In the genomic region with DNA sequence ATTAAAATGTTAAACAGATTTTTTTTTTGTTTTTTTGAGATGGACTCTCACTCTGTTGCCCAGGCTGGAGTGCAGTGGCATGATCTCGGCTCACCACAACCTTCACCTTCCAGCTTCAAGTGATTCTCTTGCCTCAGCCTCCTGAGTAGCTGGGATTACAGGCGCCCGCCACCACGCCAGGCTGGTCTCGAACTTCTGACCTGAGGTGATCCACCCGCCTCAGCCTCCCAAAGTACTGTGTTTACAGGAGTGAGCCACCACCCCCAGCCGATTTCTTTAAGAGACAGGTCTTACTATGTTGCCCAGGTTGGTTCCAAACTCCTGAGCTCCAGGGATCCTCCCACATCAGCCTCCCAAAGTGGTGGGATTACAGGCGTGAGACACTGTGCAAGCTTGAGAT, we compare ENCODE assay signal across 7 cellular contexts. TPM values are rescaled to one million over a fixed set of nuclear protein-coding genes. Genes with fewer than 3 reads are reported as not detected.
DNase-seq lines count a peak whose midpoint lies in the region; ATAC-seq and TF ChIP-seq lines count a peak whose summit lies in the region.
"Not testable (repeated sequence)": the region's sequence is repeated elsewhere in the genome, so short reads cannot be mapped to it uniquely, and the experiment has no call there.
"Had no signal": no experiment of that assay in that cellular context is flagged by ENCODE, and none has a peak within 500 bp of the region (broad histone marks: within the 10 kb centered on the region; RNA-seq: fewer than 3 reads in every experiment).

No MANE protein-coding gene starts in this region.

- POLR2A ChIA-PET in Panc1 (lab: Charles Lee) (interaction anchor here (0.6 to 0.7 kb wide), 2 partner anchors 177 to 1119 kb away, joined by 7 to 9 read pairs; no protein-coding TSS in a partner anchor), WTC11 (lab: Charles Lee) (interaction anchor here (0.8 to 1.0 kb wide), 2 partner anchors 12 to 16 kb away, joined by 3 read pairs; no protein-coding TSS in a partner anchor)

- TF ChIP-seq CTCF in C4-2B (conservative IDR thresholded peaks at IDR 0.05), result 0 out of 2 replicates have a peak, but pooled peaks have one; percentile 26
- not testable (repeated sequence) for TF ChIP-seq CTCF in Panc1 (IDR thresholded peaks at IDR 0.05); WTC11 (IDR thresholded peaks at IDR 0.05); upper lobe of right lung (IDR thresholded peaks at IDR 0.05)

- H3K27ac ChIP-seq in C4-2B; Panc1 (ENCODE audit: low read length); upper lobe of right lung: not testable (repeated sequence)

- not testable (repeated sequence) for H3K27me3 Mint-ChIP-seq in WTC11 (ENCODE audit: low read depth)

- BruUV-seq in Panc1 (replicated peaks; lab: Mats Ljungman, UMichigan), result not testable (repeated sequence)

- H3K9me3 Mint-ChIP-seq in WTC11, result not testable (repeated sequence)

- CTCF ChIA-PET in Panc1 (lab: Charles Lee) (interaction anchor here (0.6 to 1.0 kb wide), 3 partner anchors 19 to 997 kb away, joined by 3 to 15 read pairs (median 6); partner anchors contain the start of gene HAS3), WTC11 (lab: Charles Lee) (interaction anchor here (0.7 to 5.9 kb wide), 18 partner anchors 8 to 370 kb away, joined by 3 to 49 read pairs (median 4); partner anchors contain the start of genes CHTF8, HAS3 and UTP4)

- H3K36me3 Mint-ChIP-seq in WTC11, result peaks cover 33% of the 10 kb centered on the region

- H3K27ac Mint-ChIP-seq in WTC11, result peak overlapping the region; percentile 72; the same call in 1 of the 2 replicates

- H3K27me3 ChIP-seq in Panc1 (ENCODE audit: control insufficient read depth, insufficient read depth, low read length); upper lobe of right lung: not testable (repeated sequence)

- H3K36me3 ChIP-seq in Panc1 (ENCODE audit: control insufficient read depth, insufficient read depth, low read length), result not testable (repeated sequence)
- H3K36me3 ChIP-seq in upper lobe of right lung, result peaks cover 30% of the 10 kb centered on the region

- H3K4me1 Mint-ChIP-seq in WTC11, result not testable (repeated sequence)

- in situ Hi-C loops in Panc1 (cut with HindIII; ENCODE audit: low pct_unique_long_range_greater_than_20kb, low sequenced_read_pairs), result not testable (repeated sequence)

- ATAC-seq in Panc1, result peak; percentile 48; the same call in 1 of the 2 replicates
- not testable (repeated sequence) for ATAC-seq in WTC11, upper lobe of right lung

- not testable (repeated sequence) for H3K9me3 ChIP-seq in Panc1 (ENCODE audit: control insufficient read depth, insufficient read depth, low read depth, low read length); upper lobe of right lung

- H3K4me3 ChIP-seq in Panc1 (ENCODE audit: low read depth in 2 of 2, low read length in 2 of 2); upper lobe of right lung: not testable (repeated sequence)

- not testable (repeated sequence) for H3K4me1 ChIP-seq in Panc1 (ENCODE audit: control insufficient read depth, insufficient read depth, low read length); upper lobe of right lung

- H3K4me3 Mint-ChIP-seq in WTC11, result not testable (repeated sequence)

- DNase-seq in Panc1 (ENCODE audit: low read depth, low spot score); WTC11 (ENCODE audit: low spot score): not testable (repeated sequence)
- DNase-seq in cardiac septum (ENCODE audit: low spot score) (peak; percentile 29), posterior vena cava (ENCODE audit: low spot score) (peak; percentile 44), upper lobe of right lung (peak; percentile 46)

- intact Hi-C loops in Panc1 (cut with micrococcal nuclease; ENCODE audit: unreplicated experiment); upper lobe of right lung (cut with DNase I): not testable (repeated sequence)
- intact Hi-C loops in cardiac septum (cut with DNase I) (loop anchor here (2.0 to 10.0 kb wide), 2 partner anchors 222 to 590 kb away; partner anchors contain the start of gene ZFP90), posterior vena cava (cut with DNase I) (loop anchor here in 1 of 2 donors (10.0 kb wide), 1 partner anchor 600 kb away; no protein-coding TSS in a partner anchor)

RNA-seq across cellular contexts. Expression of gene CHTF8, which starts 8.0 kb away (rescaled TPM):
- total RNA-seq in Panc1 (2021; ENCODE audit: unreplicated experiment) (116 TPM), WTC11 (2021) (115 to 134 TPM (median 132 TPM) in 3 replicates), cardiac septum (43.2 TPM), posterior vena cava (10 to 100 TPM; 55.0 to 67.0 TPM), upper lobe of right lung (97.3 TPM)
- 85.0 TPM for polyA plus RNA-seq in Panc1 (2012; ENCODE audit: insufficient read length)

RNA-seq across cellular contexts. Expression of gene UTP4, which starts 8.0 kb away (rescaled TPM):
- total RNA-seq in Panc1 (2021; ENCODE audit: unreplicated experiment) (61.7 TPM), WTC11 (2021) (71.0 to 85.7 TPM (median 74.4 TPM) in 3 replicates), cardiac septum (25.6 TPM), posterior vena cava (10 to 100 TPM; 32.8 to 36.9 TPM), upper lobe of right lung (36.5 TPM)
- polyA plus RNA-seq in Panc1 (2012; ENCODE audit: insufficient read length), result 41.6 TPM

RNA-seq across cellular contexts. Expression of gene HAS3, which starts 19.0 kb away (rescaled TPM):
- total RNA-seq in Panc1 (2021; ENCODE audit: unreplicated experiment) (6.9 TPM), WTC11 (2021) (54.4 to 66.9 TPM (median 56.0 TPM) in 3 replicates), cardiac septum (0.38 TPM), posterior vena cava (1 to 10 TPM in 1 of 2 donors, under 1 TPM in 1; 0.88 to 1.3 TPM), upper lobe of right lung (8.2 TPM)
- 5.0 TPM for polyA plus RNA-seq in Panc1 (2012; ENCODE audit: insufficient read length)
- polyA plus RNA-seq: CD14-positive monocyte had no signal
